ENCODE assay signal across 17 cellular contexts in genomic region chr13:97068146-97068545, GRCh38.
A peak's percentile ranks its signal among the peaks of the same experiment; 100 is the strongest.
DNase-seq lines count a peak whose midpoint lies in the region; TF ChIP-seq lines count a peak whose summit lies in the region.
"Had no signal": no experiment of that assay in that cellular context is flagged by ENCODE, and none has a peak within 500 bp of the region (broad histone marks: within the 10 kb centered on the region; RNA-seq: fewer than 3 reads in every experiment).

No MANE protein-coding gene starts in this region.

- no peak overlapping the region for H2AFZ ChIP-seq in mesenchymal stem cell (ENCODE audit: low read depth, low read length)

- DNase-seq in H7 (peak; percentile 19), NCI-H2227 treated with DMSO at 0.1 percent for 48 hours (lab: John Stamatoyannopoulos, UW) (peak; percentile 0), brain microvascular endothelial cell (peak; percentile 31), mesenchymal stem cell (peak; percentile 54), tibial artery (no peak), Kasumi-1 (lab: John Stamatoyannopoulos, UW) (no peak), NOMO-1 treated with DMSO at 0.1 percent for 48 hours (lab: John Stamatoyannopoulos, UW; ENCODE audit: unreplicated experiment) (no peak), putamen (ENCODE audit: low spot score) (no peak)
- DNase-seq: activated CD4-positive, alpha-beta memory T cell treated with anti-CD3 and anti-CD28 coated beads, Interleukin-2, amount 10 ng/mL, durations not matched to agents 7 days and 5 days; activated naive CD4-positive, alpha-beta T cell treated with anti-CD3 and anti-CD28 coated beads for 36 hours; body of pancreas; cortex of kidney; hippocampal formation; kidney glomerular epithelial cell; NCI-H1694 treated with DMSO at 0.1 percent for 48 hours; posterior cingulate gyrus had no signal

- no peaks in the 10 kb centered on the region for H3K27me3 ChIP-seq in H7 (ENCODE audit: control insufficient read depth, insufficient read depth, low read length)
- H3K27me3 ChIP-seq in brain microvascular endothelial cell (replicated peaks), result no peaks in the 10 kb centered on the region
- H3K27me3 ChIP-seq in mesenchymal stem cell (ENCODE audit: control insufficient read depth in 1 of 2, insufficient read depth in 1 of 2, low read length in 2 of 2), result no peaks in the 10 kb centered on the region
- H3K27me3 ChIP-seq in tibial artery, result peaks cover 0 to 2% of the 10 kb centered on the region in 2 donors
- H3K27me3 ChIP-seq: body of pancreas had no signal

- no peak overlapping the region for H3K23ac ChIP-seq in mesenchymal stem cell (ENCODE audit: low read length in 2 of 2)

- no peak overlapping the region for H2BK5ac ChIP-seq in mesenchymal stem cell (ENCODE audit: low read depth, low read length, poor library complexity, severe bottlenecking)

- WGBS in mesenchymal stem cell, result 83% methylated on average over 2 of the region's 3 CpGs

- H3K4me3 ChIP-seq in H7 (ENCODE audit: insufficient read depth, low read depth, low read length) (no peak overlapping the region), brain microvascular endothelial cell (ENCODE audit: low read depth, low read length) (no peak overlapping the region), mesenchymal stem cell (ENCODE audit: insufficient read depth in 1 of 2, low read depth in 1 of 2, low read length in 2 of 2) (no peak overlapping the region), tibial artery (no peak overlapping the region)
- H3K4me3 ChIP-seq: body of pancreas, HAP-1 had no signal

- H3K14ac ChIP-seq in mesenchymal stem cell (ENCODE audit: low read length in 2 of 2), result no peak overlapping the region

- no peak overlapping the region for H2BK120ac ChIP-seq in mesenchymal stem cell (ENCODE audit: low read depth, low read length)

- H4K91ac ChIP-seq in mesenchymal stem cell (ENCODE audit: low read length), result no peak overlapping the region

- H4K8ac ChIP-seq in mesenchymal stem cell (ENCODE audit: low read length), result no peak overlapping the region

- no peak overlapping the region for H3K4ac ChIP-seq in mesenchymal stem cell (ENCODE audit: low read depth in 1 of 2, low read length in 2 of 2)

- H2BK12ac ChIP-seq in mesenchymal stem cell (ENCODE audit: low read length in 2 of 2), result no peak overlapping the region

- H3K27ac ChIP-seq in brain microvascular endothelial cell (no peak overlapping the region), mesenchymal stem cell (ENCODE audit: low read length, poor library complexity, severe bottlenecking) (peak overlapping the region; percentile 2), tibial artery (no peak overlapping the region)
- H3K27ac ChIP-seq: body of pancreas had no signal

- no peak overlapping the region for H2BK15ac ChIP-seq in mesenchymal stem cell (ENCODE audit: low read depth, poor library complexity, severe bottlenecking)

- peaks cover 7% of the 10 kb centered on the region for H3K4me1 ChIP-seq in mesenchymal stem cell (ENCODE audit: control insufficient read depth, insufficient read depth, low read depth, low read length)
- no peaks in the 10 kb centered on the region for H3K4me1 ChIP-seq in tibial artery
- H3K4me1 ChIP-seq: body of pancreas, HAP-1 had no signal

- H3K9ac ChIP-seq in mesenchymal stem cell (ENCODE audit: low read length), result no peak overlapping the region

- H3K36me3 ChIP-seq in H7 (replicated peaks; ENCODE audit: control insufficient read depth, insufficient read depth, low read length), result no peaks in the 10 kb centered on the region
- no peaks in the 10 kb centered on the region for H3K36me3 ChIP-seq in brain microvascular endothelial cell (replicated peaks)
- H3K36me3 ChIP-seq in mesenchymal stem cell (ENCODE audit: control insufficient read depth in 1 of 2, insufficient read depth in 2 of 2, low read depth in 1 of 2, low read length in 2 of 2), result no peaks in the 10 kb centered on the region
- no peaks in the 10 kb centered on the region for H3K36me3 ChIP-seq in tibial artery
- H3K36me3 ChIP-seq: HAP-1 had no signal

- TF ChIP-seq CTCF in brain microvascular endothelial cell (IDR thresholded peaks at IDR 0.05; ENCODE audit: low read depth, low read length, missing control alignments) (no peak), tibial artery (IDR thresholded peaks at IDR 0.05) (no peak)

- in situ Hi-C loops in brain microvascular endothelial cell (cut with HindIII; ENCODE audit: low pct_ligation_motif_present, low sequenced_read_pairs), result no loop called here

- peaks cover 11% of the 10 kb centered on the region for H3K9me3 ChIP-seq in mesenchymal stem cell (ENCODE audit: control insufficient read depth, low read length)
- no peaks in the 10 kb centered on the region for H3K9me3 ChIP-seq in tibial artery
- H3K9me3 ChIP-seq: body of pancreas, HAP-1 had no signal

- intact Hi-C loops in tibial artery (cut with DNase I; ENCODE audit: low total_unique reads), result no loop called here

- no peaks in the 10 kb centered on the region for H3K79me1 ChIP-seq in mesenchymal stem cell (replicated peaks; ENCODE audit: low read length, poor library complexity, severe bottlenecking)

- H3K18ac ChIP-seq in mesenchymal stem cell (ENCODE audit: low read depth in 1 of 2, low read length in 2 of 2), result no peak overlapping the region

- peak overlapping the region; percentile 12 for H3K4me2 ChIP-seq in mesenchymal stem cell (ENCODE audit: low read length, poor library complexity, severe bottlenecking)

- no peak overlapping the region for H2AK5ac ChIP-seq in mesenchymal stem cell (ENCODE audit: low read length, severe bottlenecking)

Comparison
In these comparisons a context has a peak if more than half of its experiments do, and no peak if none do; other contexts are left out.
1. DNase-seq: peak in H7 (single experiment), NCI-H2227 treated with DMSO at 0.1 percent for 48 hours (single experiment), brain microvascular endothelial cell (single experiment) and mesenchymal stem cell (single experiment); none in tibial artery (0 of 2), Kasumi-1 (0 of 2), NOMO-1 treated with DMSO at 0.1 percent for 48 hours (single experiment) and putamen (single experiment).